ENCODE assay signal across 19 cellular contexts in the genomic region with DNA sequence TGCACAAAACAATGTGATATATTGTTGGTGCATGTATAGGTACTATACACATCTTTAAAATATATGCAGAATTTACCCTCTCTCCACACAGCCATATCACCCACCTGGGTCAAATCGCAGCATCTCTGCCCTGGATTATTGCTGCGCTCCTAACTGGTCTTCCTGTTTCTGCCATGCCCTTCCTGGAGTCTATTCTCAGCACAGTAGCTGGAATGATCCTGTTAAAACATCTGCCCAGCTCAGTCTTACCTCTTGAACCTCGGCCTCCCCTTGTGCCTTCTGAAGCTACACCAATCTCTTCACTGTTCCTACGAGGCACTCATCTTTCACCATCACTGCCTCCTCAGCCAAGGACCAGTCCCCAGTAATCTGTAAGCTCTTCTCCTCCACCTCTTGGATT. TPM values are rescaled to one million over a fixed set of nuclear protein-coding genes. Genes with fewer than 3 reads are reported as not detected.
DNase-seq lines count a peak whose midpoint lies in the region; ATAC-seq, FAIRE-seq and TF ChIP-seq lines count a peak whose summit lies in the region.
"Had no signal": no experiment of that assay in that cellular context is flagged by ENCODE, and none has a peak within 500 bp of the region (broad histone marks: within the 10 kb centered on the region; RNA-seq: fewer than 3 reads in every experiment).

No MANE protein-coding gene starts in this region.

- no peak overlapping the region; the same call in 1 of the 2 replicates for H4K91ac ChIP-seq in IMR-90 (ENCODE audit: insufficient read depth, low read depth, low read length)

- no peak overlapping the region for H2BK120ac ChIP-seq in IMR-90 (ENCODE audit: low read depth, low read length)

- no peak overlapping the region for H3K56ac ChIP-seq in IMR-90 (ENCODE audit: extremely low read depth, insufficient read depth, low read length)

- H3K18ac ChIP-seq in IMR-90 (ENCODE audit: low read depth, low read length), result no peak overlapping the region

- H2AK5ac ChIP-seq in IMR-90 (ENCODE audit: low read depth, low read length), result peak overlapping the region; percentile 8; the same call in 1 of the 2 replicates

- dilution Hi-C loops in IMR-90 (cut with HindIII; ENCODE audit: low sequenced_read_pairs, unreplicated experiment), result no loop called here

- H3K9me3 Mint-ChIP-seq in neural progenitor cell, result no peaks in the 10 kb centered on the region
- no peaks in the 10 kb centered on the region for H3K9me3 Mint-ChIP-seq in stimulated activated effector memory CD8-positive, alpha-beta T cell treated with anti-CD3 and anti-CD28 coated beads, Interleukin-12 subunit alpha, Interleukin-12 subunit beta, amount 100 ng/mL, for 72 hours
- H3K9me3 Mint-ChIP-seq in activated T-cell treated with anti-CD3 and anti-CD28 coated beads, Interleukin-2, amount 50 U/mL, for 4 hours, result peaks cover 6% of the 10 kb centered on the region
- H3K9me3 Mint-ChIP-seq: CD8-positive, alpha-beta T cell had no signal

- no peaks in the 10 kb centered on the region for H3K9me1 ChIP-seq in IMR-90 (ENCODE audit: insufficient read depth, low read length)

- no peaks in the 10 kb centered on the region for H3K79me1 ChIP-seq in IMR-90 (ENCODE audit: low read depth in 1 of 2, low read length in 2 of 2)

- 0 out of 4 replicates have a peak overlapping the region, but pooled peaks of 1 of the 2 experiments have one; percentile 36 for H4K8ac ChIP-seq in IMR-90 (ENCODE audit: low read depth in 2 of 2, low read length in 2 of 2)

- H3K9me3 ChIP-seq in IMR-90 (ENCODE audit: control insufficient read depth, insufficient read depth, low read length), result peaks cover 5% of the 10 kb centered on the region; the same call in 1 of the 2 replicates
- no peaks in the 10 kb centered on the region for H3K9me3 ChIP-seq in neural progenitor cell (ENCODE audit: low read depth)

- intact Hi-C loops in IMR-90 (cut with micrococcal nuclease), result no loop called here

- no peaks in the 10 kb centered on the region for H3K27me3 Mint-ChIP-seq in neural progenitor cell (ENCODE audit: insufficient read depth, low read depth)
- peaks cover 43% of the 10 kb centered on the region for H3K27me3 Mint-ChIP-seq in activated T-cell treated with anti-CD3 and anti-CD28 coated beads, Interleukin-2, amount 50 U/mL, for 4 hours (ENCODE audit: low read depth)

- no peaks in the 10 kb centered on the region for H3K36me3 Mint-ChIP-seq in neural progenitor cell
- H3K36me3 Mint-ChIP-seq in stimulated activated effector memory CD8-positive, alpha-beta T cell treated with anti-CD3 and anti-CD28 coated beads, Interleukin-12 subunit alpha, Interleukin-12 subunit beta, amount 100 ng/mL, for 72 hours, result no peaks in the 10 kb centered on the region
- no peaks in the 10 kb centered on the region for H3K36me3 Mint-ChIP-seq in activated T-cell treated with anti-CD3 and anti-CD28 coated beads, Interleukin-2, amount 50 U/mL, for 4 hours (ENCODE audit: insufficient read depth)
- H3K36me3 Mint-ChIP-seq: CD8-positive, alpha-beta T cell had no signal

- H3K9ac ChIP-seq in IMR-90 (ENCODE audit: low read depth, low read length) (no peak overlapping the region), neural progenitor cell (no peak overlapping the region)
- H3K9ac ChIP-seq: BLaER1 treated with 17β-estradiol and CSF1 and Interleukin-3, amounts not matched to agents 10 nM and 100 nM had no signal

- H3K27ac ChIP-seq in IMR-90 (ENCODE audit: insufficient read depth, low read length) (no peak overlapping the region), neural progenitor cell (no peak overlapping the region)
- H3K27ac ChIP-seq: BLaER1 treated with 17β-estradiol and CSF1 and Interleukin-3, amounts not matched to agents 10 nM and 100 nM had no signal

- H2BK15ac ChIP-seq in IMR-90 (ENCODE audit: low read depth, low read length), result peak overlapping the region; percentile 48; the same call in 1 of the 3 replicates

- POLR2A ChIA-PET in IMR-90 (lab: Charles Lee; ENCODE audit: unreplicated experiment), result no interaction called here

- no peaks in the 10 kb centered on the region for H3K4me1 Mint-ChIP-seq in neural progenitor cell
- H3K4me1 Mint-ChIP-seq in stimulated activated effector memory CD8-positive, alpha-beta T cell treated with anti-CD3 and anti-CD28 coated beads, Interleukin-12 subunit alpha, Interleukin-12 subunit beta, amount 100 ng/mL, for 72 hours, result no peaks in the 10 kb centered on the region
- H3K4me1 Mint-ChIP-seq in activated T-cell treated with anti-CD3 and anti-CD28 coated beads, Interleukin-2, amount 50 U/mL, for 4 hours (ENCODE audit: low read depth), result peaks cover 1% of the 10 kb centered on the region
- H3K4me1 Mint-ChIP-seq: B cell had no signal

- no peak for DNase-seq in IMR-90
- no peak for DNase-seq in bronchial epithelial cell (ENCODE audit: low read depth)
- DNase-seq in neural progenitor cell (ENCODE audit: low spot score), result no peak
- no peak for DNase-seq in stimulated activated effector memory CD8-positive, alpha-beta T cell treated with anti-CD3 and anti-CD28 coated beads, Interleukin-12 subunit alpha, Interleukin-12 subunit beta, amount 100 ng/mL, for 72 hours (ENCODE audit: low spot score in 2 of 2)
- no peak for DNase-seq in activated CD4-positive, CD25-positive, alpha-beta regulatory T cell treated with anti-CD3 and anti-CD28 coated beads, Interleukin-2, amount 50 U/mL, for 72 hours
- DNase-seq in activated T-cell treated with anti-CD3 and anti-CD28 coated beads, Interleukin-2, amount 50 U/mL, for 4 hours, result no peak
- DNase-seq: CD8-positive, alpha-beta T cell; DMS 273 treated with DMSO at 0.1 percent for 48 hours; DMS53; DND-41; EL; HCEC 1CT; KG1 had no signal

- in situ Hi-C loops in IMR-90 (cut with MboI; ENCODE audit: low sequenced_read_pairs), result no loop called here

- H3K79me2 ChIP-seq in neural progenitor cell (ENCODE audit: low read depth), result no peaks in the 10 kb centered on the region

- no peak overlapping the region for H4K5ac ChIP-seq in IMR-90 (ENCODE audit: low read depth, low read length)

- no peak overlapping the region for H3K4me3 Mint-ChIP-seq in neural progenitor cell
- no peak overlapping the region for H3K4me3 Mint-ChIP-seq in stimulated activated effector memory CD8-positive, alpha-beta T cell treated with anti-CD3 and anti-CD28 coated beads, Interleukin-12 subunit alpha, Interleukin-12 subunit beta, amount 100 ng/mL, for 72 hours
- H3K4me3 Mint-ChIP-seq in activated T-cell treated with anti-CD3 and anti-CD28 coated beads, Interleukin-2, amount 50 U/mL, for 4 hours, result no peak overlapping the region
- H3K4me3 Mint-ChIP-seq: B cell; CD8-positive, alpha-beta T cell had no signal

- peaks cover 3% of the 10 kb centered on the region; the same call in 1 of the 2 replicates for H3K4me1 ChIP-seq in IMR-90 (ENCODE audit: control insufficient read depth, insufficient read depth, low read length)
- peaks cover 3% of the 10 kb centered on the region for H3K4me1 ChIP-seq in neural progenitor cell
- H3K4me1 ChIP-seq: BLaER1 treated with 17β-estradiol and CSF1 and Interleukin-3, amounts not matched to agents 10 nM and 100 nM had no signal

- H3K27ac Mint-ChIP-seq in neural progenitor cell, result no peak overlapping the region
- no peak overlapping the region for H3K27ac Mint-ChIP-seq in stimulated activated effector memory CD8-positive, alpha-beta T cell treated with anti-CD3 and anti-CD28 coated beads, Interleukin-12 subunit alpha, Interleukin-12 subunit beta, amount 100 ng/mL, for 72 hours
- H3K27ac Mint-ChIP-seq: B cell; CD8-positive, alpha-beta T cell had no signal

- ATAC-seq in IMR-90 (ENCODE audit: low read depth), result no peak
- peak; percentile 19 for ATAC-seq in stimulated activated effector memory CD8-positive, alpha-beta T cell treated with anti-CD3 and anti-CD28 coated beads, Interleukin-12 subunit alpha, Interleukin-12 subunit beta, amount 100 ng/mL, for 72 hours
- no peak for ATAC-seq in HG03378 (IDR thresholded peaks at IDR 0.05; ENCODE audit: unreplicated experiment)
- ATAC-seq in activated T-cell treated with anti-CD3 and anti-CD28 coated beads, Interleukin-2, amount 50 U/mL, for 4 hours, result no peak
- ATAC-seq: CD8-positive, alpha-beta T cell had no signal

- TF ChIP-seq POLR2A in IMR-90 (IDR thresholded peaks at IDR 0.05; ENCODE audit: low read depth, low read length), result no peak

- no peak for TF ChIP-seq CTCF in IMR-90 (conservative IDR thresholded peaks at IDR 0.05; ENCODE audit: low read depth, low read length)
- no peak for TF ChIP-seq CTCF in bronchial epithelial cell (IDR thresholded peaks at IDR 0.05; ENCODE audit: insufficient read depth, low read length, severe bottlenecking)
- TF ChIP-seq CTCF in neural progenitor cell (IDR thresholded peaks at IDR 0.05), result no peak

- H3K4me2 ChIP-seq in IMR-90 (ENCODE audit: low read depth, low read length) (no peak overlapping the region), neural progenitor cell (no peak overlapping the region)
- H3K4me2 ChIP-seq: BLaER1 treated with 17β-estradiol and CSF1 and Interleukin-3, amounts not matched to agents 10 nM and 100 nM had no signal

- H2AFZ ChIP-seq in IMR-90 (replicated peaks; ENCODE audit: low read length, poor library complexity) (peak overlapping the region; percentile 46), neural progenitor cell (replicated peaks) (peak overlapping the region; percentile 79)

- no peak for TF ChIP-seq RAD21 in IMR-90 (IDR thresholded peaks at IDR 0.05; ENCODE audit: low read length)

- no peaks in the 10 kb centered on the region for H3K36me3 ChIP-seq in IMR-90 (ENCODE audit: control insufficient read depth, insufficient read depth, low read length)
- H3K36me3 ChIP-seq in bronchial epithelial cell (ENCODE audit: control insufficient read depth, insufficient read depth, low read length), result no peaks in the 10 kb centered on the region
- no peaks in the 10 kb centered on the region for H3K36me3 ChIP-seq in neural progenitor cell
- H3K36me3 ChIP-seq: BLaER1 treated with 17β-estradiol and CSF1 and Interleukin-3, amounts not matched to agents 10 nM and 100 nM had no signal

- no peak overlapping the region for H3K14ac ChIP-seq in IMR-90 (replicated peaks; ENCODE audit: low read depth, low read length)

- H2BK20ac ChIP-seq in IMR-90 (ENCODE audit: low read depth, low read length), result peak overlapping the region; percentile 41; the same call in 1 of the 2 replicates

- BruUV-seq in IMR-90 (replicated peaks; lab: Mats Ljungman, UMichigan), result no TSS peak

- H3K4ac ChIP-seq in IMR-90 (ENCODE audit: low read depth, low read length), result no peak overlapping the region

- WGBS in IMR-90 (ENCODE audit: extremely low coverage in 2 of 2, insufficient read length in 1 of 2), 2 experiments, result 95% methylated on average over 2 of the region's 4 CpGs; no CpG with 5 or more reads in 1 of the 2 experiments

- CTCF ChIA-PET in IMR-90 (lab: Yijun Ruan, JAX), result no interaction called here

- no peak overlapping the region for H2BK5ac ChIP-seq in IMR-90 (ENCODE audit: low read depth, low read length, poor library complexity, severe bottlenecking)

- no peaks in the 10 kb centered on the region for H3F3A ChIP-seq in neural progenitor cell (ENCODE audit: low read depth)

- no peak overlapping the region for H2AK9ac ChIP-seq in IMR-90 (replicated peaks; ENCODE audit: low read depth, low read length, poor library complexity)

- H4K20me1 ChIP-seq in IMR-90 (ENCODE audit: insufficient read depth, low read length) (no peaks in the 10 kb centered on the region), neural progenitor cell (ENCODE audit: low read depth) (no peaks in the 10 kb centered on the region)
- H4K20me1 ChIP-seq: BLaER1 treated with 17β-estradiol and CSF1 and Interleukin-3, amounts not matched to agents 10 nM and 100 nM had no signal

- no peak overlapping the region for H3K4me3 ChIP-seq in IMR-90 (ENCODE audit: insufficient read depth, low read depth, low read length)
- H3K4me3 ChIP-seq in bronchial epithelial cell (ENCODE audit: low read depth, low read length), result no peak overlapping the region
- no peak overlapping the region for H3K4me3 ChIP-seq in neural progenitor cell
- H3K4me3 ChIP-seq: BLaER1 treated with 17β-estradiol and CSF1 and Interleukin-3, amounts not matched to agents 10 nM and 100 nM had no signal

- FAIRE-seq in bronchial epithelial cell (lab: Jason Lieb, UNC), result peak; percentile 28
- FAIRE-seq: GM12891, HTR-8/SVneo had no signal

- H3K27me3 ChIP-seq in IMR-90 (ENCODE audit: control insufficient read depth, insufficient read depth, low read length) (no peaks in the 10 kb centered on the region), bronchial epithelial cell (ENCODE audit: control insufficient read depth, insufficient read depth, low read length) (no peaks in the 10 kb centered on the region), neural progenitor cell (peaks cover 16% of the 10 kb centered on the region)
- H3K27me3 ChIP-seq: BLaER1 treated with 17β-estradiol and CSF1 and Interleukin-3, amounts not matched to agents 10 nM and 100 nM had no signal

- no peak overlapping the region for H3K23ac ChIP-seq in IMR-90 (ENCODE audit: low read depth, low read length)

RNA-seq across cellular contexts. Expression of a gene that starts 25.5 kb away (rescaled TPM):
- total RNA-seq in IMR-90 (2012; rRNA removed) (18.6 and 21.9 TPM in 2 replicates), bronchial epithelial cell (1.3 and 3.2 TPM in 2 replicates), neural progenitor cell (ENCODE audit: low replicate concordance) (21.4 and 31.7 TPM in 2 replicates)
- 19.8 and 26.3 TPM in 2 replicates for polyA plus RNA-seq in IMR-90 (2012; rRNA removed)
- 22.9 and 37.5 TPM in 2 replicates for polyA plus RNA-seq in IMR-90 (2012; cell fraction: cytosol; rRNA removed)
- 17.5 and 57.8 TPM in 2 replicates for polyA plus RNA-seq in IMR-90 (2012; cell fraction: nucleus; rRNA removed; ENCODE audit: low replicate concordance)
- total RNA-seq in activated T-cell treated with anti-CD3 and anti-CD28 coated beads, Interleukin-2, amount 50 U/mL, for 4 hours, result under 1 TPM in 2 of 3 donors, not detected in 1; 0.05 to 0.18 TPM
- total RNA-seq: B cell; CD8-positive, alpha-beta T cell; G401 had no signal
